In genomic region chr1:77833521-77834100, GRCh38 we compare ENCODE assay signal across 13 cellular contexts. TPM values are rescaled to one million over a fixed set of nuclear protein-coding genes. Genes with fewer than 3 reads are reported as not detected.
DNase-seq lines count a peak whose midpoint lies in the region; TF ChIP-seq lines count a peak whose summit lies in the region.
"Had no signal": no experiment of that assay in that cellular context is flagged by ENCODE, and none has a peak within 500 bp of the region (broad histone marks: within the 10 kb centered on the region; RNA-seq: fewer than 3 reads in every experiment).

No MANE protein-coding gene starts in this region.

- intact Hi-C loops in dorsolateral prefrontal cortex (cut with DNase I) = no loop called here

- TF ChIP-seq CTCF in VCaP (conservative IDR thresholded peaks at IDR 0.05) = no peak
- TF ChIP-seq CTCF in dorsolateral prefrontal cortex (IDR thresholded peaks at IDR 0.05 in 54 of 56, conservative IDR thresholded peaks at IDR 0.05 in 2 of 56; ENCODE audit: low read depth in 1 of 56, partially characterized antibody in 56 of 56) = no peak

- no peak overlapping the region for H3K9ac ChIP-seq in muscle layer of colon (ENCODE audit: low read length)

- H3K27me3 ChIP-seq in dorsolateral prefrontal cortex (no peaks in the 10 kb centered on the region), muscle layer of colon (ENCODE audit: control insufficient read depth in 1 of 2, insufficient read depth in 2 of 2, low read length in 2 of 2) (no peaks in the 10 kb centered on the region)

- peak overlapping the region; percentile 71 for H3K27ac ChIP-seq in VCaP
- H3K27ac ChIP-seq in dorsolateral prefrontal cortex = peak overlapping the region in 58 of 59 donors; percentile 6 to 90 (median 72)
- peak overlapping the region; percentile 62 for H3K27ac ChIP-seq in muscle layer of colon (ENCODE audit: low read depth, low read length)
- peak overlapping the region; percentile 69 for H3K27ac ChIP-seq in temporal lobe (ENCODE audit: low read depth, low read length)

- DNase-seq in dorsolateral prefrontal cortex (no peak), NCI-H748 (lab: John Stamatoyannopoulos, UW; ENCODE audit: unreplicated experiment) (no peak), DMS 273 (lab: John Stamatoyannopoulos, UW; ENCODE audit: unreplicated experiment) (no peak)
- no peak for DNase-seq in effector CD8-positive, alpha-beta T cell (lab: John Stamatoyannopoulos, UW)
- no peak for DNase-seq in stimulated activated CD4-positive, alpha-beta T cell treated with anti-CD3 and anti-CD28 coated beads, Interleukin-15, amount 100 ng/mL, for 24 hours
- DNase-seq: CD4-positive, CD25-positive, alpha-beta regulatory T cell; glutamatergic neuron; NCI-H1092; NCI-H510A had no signal

- H3K9me3 ChIP-seq in muscle layer of colon (ENCODE audit: low read length) = no peaks in the 10 kb centered on the region

- peaks cover 53% of the 10 kb centered on the region for H3K4me1 ChIP-seq in muscle layer of colon (ENCODE audit: insufficient read depth, low read length)

- H3K4me3 ChIP-seq in dorsolateral prefrontal cortex (no peak overlapping the region), muscle layer of colon (ENCODE audit: low read depth in 1 of 2, low read length in 2 of 2) (no peak overlapping the region)

- H3K36me3 ChIP-seq in muscle layer of colon (ENCODE audit: insufficient read depth, low read length) = no peaks in the 10 kb centered on the region

RNA-seq across cellular contexts. Expression of gene MIGA1, which starts 54.2 kb away (rescaled TPM):
- 10 to 100 TPM; 33.7 to 74.8 (median 59.0) TPM for total RNA-seq in dorsolateral prefrontal cortex
- 17.9 TPM for total RNA-seq in temporal lobe

RNA-seq across cellular contexts. Expression of gene NEXN, which starts 54.8 kb away (rescaled TPM):
- total RNA-seq in dorsolateral prefrontal cortex (10 to 100 TPM in 2 of 120 experiments, 1 to 10 TPM in 112, under 1 TPM in 6; 0.75 to 11.7 (median 2.1) TPM), temporal lobe (0.49 TPM)
- total RNA-seq: HT-29 had no signal
